ENCODE assay signal across 7 cellular contexts in the genomic region with DNA sequence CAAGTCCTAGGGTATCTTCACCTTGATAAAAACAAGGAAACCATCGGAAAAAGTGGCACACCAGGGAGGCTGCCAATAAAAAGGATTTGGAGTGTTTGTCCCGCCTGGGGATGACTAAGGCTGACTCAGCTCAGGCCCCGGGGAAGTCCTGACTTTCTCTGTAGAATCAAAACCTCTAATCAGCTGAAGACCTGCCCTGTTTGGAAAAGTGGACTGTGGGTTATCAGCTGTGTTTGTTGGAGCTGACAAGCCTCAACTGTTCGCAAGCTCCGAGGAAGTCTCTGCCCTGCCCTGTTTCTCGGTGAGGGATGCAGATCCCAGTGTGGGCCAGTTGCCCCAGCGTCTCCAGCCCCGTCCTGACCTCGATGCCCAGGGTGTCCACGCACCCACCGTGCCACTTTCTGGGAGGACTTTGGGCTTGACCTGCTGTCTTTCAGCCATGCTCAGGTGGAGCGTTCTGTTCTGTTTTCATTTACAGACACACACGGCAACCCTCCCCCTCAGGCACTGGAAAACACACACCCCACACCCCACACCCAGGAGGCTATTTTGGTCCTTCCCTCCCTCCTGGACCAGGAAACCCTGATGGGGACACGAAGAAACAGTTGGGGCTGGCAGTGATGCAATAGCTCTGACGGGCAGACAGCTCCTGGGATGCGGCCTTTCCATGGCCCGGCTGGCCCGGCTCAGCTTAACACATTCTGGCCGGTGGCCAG. TPM values are rescaled to one million over a fixed set of nuclear protein-coding genes. Genes with fewer than 3 reads are reported as not detected.
A peak's percentile ranks its signal among the peaks of the same experiment; 100 is the strongest.
DNase-seq lines count a peak whose midpoint lies in the region; ATAC-seq and TF ChIP-seq lines count a peak whose summit lies in the region.

No MANE protein-coding gene starts in this region.

- H3K79me2 ChIP-seq in PC-9 (ENCODE audit: low read depth) (no peaks in the 10 kb centered on the region), trophoblast cell (ENCODE audit: control insufficient read depth, insufficient read depth, low read length, poor library complexity) (peaks cover 5% of the 10 kb centered on the region)

- peak overlapping the region; percentile 11 for H4K8ac ChIP-seq in trophoblast cell (ENCODE audit: low read depth, low read length)

- H2BK5ac ChIP-seq in trophoblast cell (ENCODE audit: low read depth, low read length, poor library complexity): peak overlapping the region; percentile 15

- peak overlapping the region; percentile 5 for H3K14ac ChIP-seq in trophoblast cell (ENCODE audit: low read length)

- peak overlapping the region; percentile 35 for H2AK5ac ChIP-seq in trophoblast cell (ENCODE audit: low read length)

- H3K4ac ChIP-seq in trophoblast cell (ENCODE audit: low read depth, low read length): no peak overlapping the region

- DNase-seq in H4 (ENCODE audit: low spot score) (peak; percentile 86), PC-9 (peak; percentile 84 to 95), trophoblast cell (peak; percentile 89), NCI-H1092 treated with DMSO at 0.1 percent for 48 hours (lab: John Stamatoyannopoulos, UW) (no peak)

- H3K27me3 ChIP-seq in PC-9 (ENCODE audit: insufficient read depth, low read depth) (no peaks in the 10 kb centered on the region), trophoblast cell (ENCODE audit: insufficient read depth, low read length) (no peaks in the 10 kb centered on the region)

- TF ChIP-seq CTCF in PC-9 (conservative IDR thresholded peaks at IDR 0.05): no peak

- peak overlapping the region; percentile 30 for H3K27ac ChIP-seq in PC-9
- H3K27ac ChIP-seq in trophoblast cell (ENCODE audit: low read depth, low read length): peak overlapping the region; percentile 81

- no TSS peak for BruUV-seq in PC-9 (replicated peaks; lab: Mats Ljungman, UMichigan)

- no peak overlapping the region for H3K9ac ChIP-seq in trophoblast cell (ENCODE audit: low read length)

- peak overlapping the region; percentile 9 for H2BK120ac ChIP-seq in trophoblast cell (ENCODE audit: insufficient read depth, low read length, poor library complexity)

- H2BK12ac ChIP-seq in trophoblast cell (ENCODE audit: low read length): peak overlapping the region; percentile 9

- H3K4me1 ChIP-seq in PC-9 (replicated peaks; ENCODE audit: insufficient read depth) (peaks cover 24% of the 10 kb centered on the region), trophoblast cell (ENCODE audit: control insufficient read depth in 1 of 2, insufficient read depth in 2 of 2, low read length in 2 of 2) (peaks cover 49 to 56% of the 10 kb centered on the region in 2 experiments)

- H3K23ac ChIP-seq in trophoblast cell (ENCODE audit: low read length): no peak overlapping the region

- 0 out of 2 replicates have a peak, but pooled peaks cover 4% of the 10 kb centered on the region for H4K20me1 ChIP-seq in PC-9 (ENCODE audit: insufficient read depth)

- peaks cover 38% of the 10 kb centered on the region for H3K79me1 ChIP-seq in trophoblast cell (ENCODE audit: low read length)

- no peaks in the 10 kb centered on the region for H3K9me2 ChIP-seq in PC-9 (ENCODE audit: insufficient read depth)

- POLR2A ChIA-PET in PC-9 (lab: Charles Lee; ENCODE audit: unreplicated experiment): interaction anchor here (0.5 to 0.8 kb wide), 6 partner anchors 11 to 814 kb away, joined by 3 to 7 read pairs (median 4); partner anchors contain the start of gene RILP

- no peak overlapping the region for H4K12ac ChIP-seq in trophoblast cell (ENCODE audit: low read depth, low read length)

- intact Hi-C loops in PC-9 (cut with micrococcal nuclease; ENCODE audit: unreplicated experiment): loop anchor here (1.0 kb wide), 2 partner anchors 13 to 27 kb away; no protein-coding TSS in a partner anchor

- H3K36me3 ChIP-seq in PC-9 (ENCODE audit: low read depth): no peaks in the 10 kb centered on the region
- H3K36me3 ChIP-seq in trophoblast cell (ENCODE audit: control insufficient read depth in 1 of 2, insufficient read depth in 2 of 2, low read length in 2 of 2): peaks cover 10 to 15% of the 10 kb centered on the region in 2 experiments

- peaks cover 30% of the 10 kb centered on the region for H3F3A ChIP-seq in PC-9 (ENCODE audit: insufficient read depth, low read depth)

- H3K4me3 ChIP-seq in PC-9 (peak overlapping the region; percentile 19; the same call in 1 of the 2 replicates), trophoblast cell (ENCODE audit: low read depth, low read length) (no peak overlapping the region)

- H2AFZ ChIP-seq in PC-9 (no peak overlapping the region), trophoblast cell (ENCODE audit: insufficient read depth, low read length, poor library complexity) (no peak overlapping the region)

- CTCF ChIA-PET in PC-9 (lab: Charles Lee): interaction anchor here (0.5 to 0.9 kb wide), 3 partner anchors 16 to 167 kb away, joined by 3 read pairs; no protein-coding TSS in a partner anchor

- ATAC-seq in esophagus mucosa (peak; percentile 69), HG02642 (IDR thresholded peaks at IDR 0.05; ENCODE audit: poor library complexity, unreplicated experiment) (no peak), HG03045 (IDR thresholded peaks at IDR 0.05; ENCODE audit: unreplicated experiment) (no peak)

- no CpG with 5 or more reads among the region's 19 CpGs for WGBS in trophoblast cell (ENCODE audit: extremely low coverage, insufficient coverage, insufficient read length)

- peak overlapping the region; percentile 70 for H4K91ac ChIP-seq in trophoblast cell (ENCODE audit: low read depth, low read length)

- peak overlapping the region; percentile 74 for H3K4me2 ChIP-seq in PC-9
- H3K4me2 ChIP-seq in trophoblast cell (ENCODE audit: low read length): peak overlapping the region; percentile 33

- H3K9me3 ChIP-seq in PC-9 (ENCODE audit: insufficient read depth, low read depth): no peaks in the 10 kb centered on the region
- peaks cover 2% of the 10 kb centered on the region for H3K9me3 ChIP-seq in trophoblast cell (ENCODE audit: insufficient read depth, low read depth, low read length)

- peak overlapping the region; percentile 39 for H3K18ac ChIP-seq in trophoblast cell (ENCODE audit: low read length)

RNA-seq across cellular contexts. Expression of gene PITPNA, which starts 27.6 kb away (rescaled TPM):
- 21.8 and 30.5 TPM in 2 replicates for total RNA-seq in H4 (2014; rRNA removed; shearing (Covaris generic))
- total RNA-seq in PC-9 (2021) (80.3 and 87.4 TPM in 2 replicates), esophagus mucosa (94.4 TPM)
- polyA plus RNA-seq in trophoblast cell (2013): 132 and 135 TPM in 2 replicates

RNA-seq across cellular contexts. Expression of gene SLC43A2, which starts 38.4 kb away (rescaled TPM):
- 2.9 and 4.7 TPM in 2 replicates for total RNA-seq in H4 (2014; rRNA removed; shearing (Covaris generic))
- 6.8 and 9.3 TPM in 2 replicates for total RNA-seq in PC-9 (2021)
- total RNA-seq in esophagus mucosa: 3.6 TPM
- polyA plus RNA-seq in trophoblast cell (2013): 96.8 and 110 TPM in 2 replicates

RNA-seq across cellular contexts. Expression of gene SCARF1, which starts 55.3 kb away (rescaled TPM):
- 0.06 TPM in 1 of 2 replicates, not detected in the other for total RNA-seq in H4 (2014; rRNA removed; shearing (Covaris generic))
- 2.2 and 2.7 TPM in 2 replicates for total RNA-seq in PC-9 (2021)
- total RNA-seq in esophagus mucosa: 2.3 TPM
- polyA plus RNA-seq in trophoblast cell (2013): 0.78 and 0.82 TPM in 2 replicates

RNA-seq across cellular contexts. Expression of gene RILP, which starts 59.5 kb away (rescaled TPM):
- total RNA-seq in H4 (2014; rRNA removed; shearing (Covaris generic)): 3.2 and 4.9 TPM in 2 replicates
- total RNA-seq in PC-9 (2021) (9.6 and 11.5 TPM in 2 replicates), esophagus mucosa (5.3 TPM)
- polyA plus RNA-seq in trophoblast cell (2013): 6.9 and 7.3 TPM in 2 replicates
